Comparison of ENCODE assay signal across 8 cellular contexts in genomic region chr9:21392270-21392669, GRCh38. TPM values are rescaled to one million over a fixed set of nuclear protein-coding genes. Genes with fewer than 3 reads are reported as not detected.
DNase-seq lines count a peak whose midpoint lies in the region; ATAC-seq, FAIRE-seq and TF ChIP-seq lines count a peak whose summit lies in the region.

No MANE protein-coding gene starts in this region.

- ATAC-seq in DND-41 (ENCODE audit: insufficient read depth, low read depth) (peak; percentile 67; the same call in 2 of the 3 replicates), GM19372 (IDR thresholded peaks at IDR 0.05; ENCODE audit: low read depth, unreplicated experiment) (peak; percentile 85), HG03280 (IDR thresholded peaks at IDR 0.05; ENCODE audit: unreplicated experiment) (peak; percentile 93)
- peak; percentile 62 for ATAC-seq in activated CD8-positive, alpha-beta T cell treated with anti-CD3 and anti-CD28 coated beads, Interleukin-2, amount 10 ng/mL, durations not matched to agents 7 days and 5 days

- H3K4me3 ChIP-seq in DND-41 (ENCODE audit: low read depth in 1 of 2, low read length in 2 of 2) (no peak overlapping the region), trophoblast cell (ENCODE audit: low read depth, low read length) (no peak overlapping the region), ascending aorta (no peak overlapping the region)

- no peak for FAIRE-seq in D721Med (lab: Jason Lieb, UNC)

- H3K9ac ChIP-seq in DND-41 (ENCODE audit: low read depth, low read length) (no peak overlapping the region), trophoblast cell (ENCODE audit: low read length) (no peak overlapping the region)

- no peak overlapping the region for H3K4ac ChIP-seq in trophoblast cell (ENCODE audit: low read depth, low read length)

- no peak overlapping the region for H2BK120ac ChIP-seq in trophoblast cell (ENCODE audit: insufficient read depth, low read length, poor library complexity)

- TF ChIP-seq CTCF in DND-41 (IDR thresholded peaks at IDR 0.05; ENCODE audit: borderline replicate concordance, extremely low read depth, low read length, poor library complexity, severe bottlenecking) (peak; percentile 37), D721Med (IDR thresholded peaks at IDR 0.05; ENCODE audit: insufficient read depth, missing control alignments) (no peak), ascending aorta (IDR thresholded peaks at IDR 0.05) (no peak)

- H3K27ac Mint-ChIP-seq in activated CD8-positive, alpha-beta T cell treated with anti-CD3 and anti-CD28 coated beads, Interleukin-2, amount 10 ng/mL, durations not matched to agents 7 days and 5 days = no peak overlapping the region

- no peak overlapping the region for H2BK5ac ChIP-seq in trophoblast cell (ENCODE audit: low read depth, low read length, poor library complexity)

- H3K14ac ChIP-seq in trophoblast cell (ENCODE audit: low read length) = no peak overlapping the region

- peaks cover 5% of the 10 kb centered on the region for H3K4me1 Mint-ChIP-seq in activated CD8-positive, alpha-beta T cell treated with anti-CD3 and anti-CD28 coated beads, Interleukin-2, amount 10 ng/mL, durations not matched to agents 7 days and 5 days (ENCODE audit: low read depth)

- no peak overlapping the region for H4K91ac ChIP-seq in trophoblast cell (ENCODE audit: low read depth, low read length)

- H3K27me3 ChIP-seq in DND-41 (ENCODE audit: insufficient read depth, low read length, poor library complexity) (peaks cover 42% of the 10 kb centered on the region), trophoblast cell (ENCODE audit: insufficient read depth, low read length) (no peaks in the 10 kb centered on the region), ascending aorta (no peaks in the 10 kb centered on the region)

- H2AK5ac ChIP-seq in trophoblast cell (ENCODE audit: low read length) = no peak overlapping the region

- no peak overlapping the region for H4K8ac ChIP-seq in trophoblast cell (ENCODE audit: low read depth, low read length)

- no peak overlapping the region for H2BK12ac ChIP-seq in trophoblast cell (ENCODE audit: low read length)

- CTCF ChIA-PET in activated CD8-positive, alpha-beta T cell treated with anti-CD3 and anti-CD28 coated beads, Interleukin-2, amount 10 ng/mL, durations not matched to agents 7 days and 5 days (lab: Charles Lee) = interaction anchor here (0.7 to 2.3 kb wide), 11 partner anchors 10 to 197 kb away, joined by 3 to 12 read pairs (median 4); no protein-coding TSS in a partner anchor

- no peaks in the 10 kb centered on the region for H3K36me3 Mint-ChIP-seq in activated CD8-positive, alpha-beta T cell treated with anti-CD3 and anti-CD28 coated beads, Interleukin-2, amount 10 ng/mL, durations not matched to agents 7 days and 5 days (ENCODE audit: low read depth)

- H3K9me3 ChIP-seq in DND-41 (ENCODE audit: insufficient read depth, low read length, severe bottlenecking) (no peaks in the 10 kb centered on the region), trophoblast cell (ENCODE audit: insufficient read depth, low read depth, low read length) (no peaks in the 10 kb centered on the region), ascending aorta (no peaks in the 10 kb centered on the region)

- H2AFZ ChIP-seq in DND-41 (ENCODE audit: low read depth, low read length) (no peak overlapping the region), trophoblast cell (ENCODE audit: insufficient read depth, low read length, poor library complexity) (no peak overlapping the region)

- no peak overlapping the region for H3K18ac ChIP-seq in trophoblast cell (ENCODE audit: low read length)

- H3K9me3 Mint-ChIP-seq in activated CD8-positive, alpha-beta T cell treated with anti-CD3 and anti-CD28 coated beads, Interleukin-2, amount 10 ng/mL, durations not matched to agents 7 days and 5 days (ENCODE audit: insufficient read depth) = no peaks in the 10 kb centered on the region

- no peaks in the 10 kb centered on the region for H3K79me1 ChIP-seq in trophoblast cell (ENCODE audit: low read length)

- peaks cover 54% of the 10 kb centered on the region for H3K27me3 Mint-ChIP-seq in activated CD8-positive, alpha-beta T cell treated with anti-CD3 and anti-CD28 coated beads, Interleukin-2, amount 10 ng/mL, durations not matched to agents 7 days and 5 days (ENCODE audit: low read depth)

- no peaks in the 10 kb centered on the region for H4K20me1 ChIP-seq in DND-41 (ENCODE audit: insufficient read depth, low read length)

- H3K27ac ChIP-seq in DND-41 (ENCODE audit: low read length) (no peak overlapping the region), trophoblast cell (ENCODE audit: low read depth, low read length) (no peak overlapping the region), ascending aorta (no peak overlapping the region)

- H3K79me2 ChIP-seq in DND-41 (ENCODE audit: insufficient read depth, low read length) (no peaks in the 10 kb centered on the region), trophoblast cell (ENCODE audit: control insufficient read depth, insufficient read depth, low read length, poor library complexity) (no peaks in the 10 kb centered on the region)

- H3K4me2 ChIP-seq in DND-41 (ENCODE audit: insufficient read depth, low read length) = no peak overlapping the region
- H3K4me2 ChIP-seq in trophoblast cell (ENCODE audit: low read length) = no peak overlapping the region

- intact Hi-C loops in ascending aorta (cut with DNase I) = loop anchor here (10.0 kb wide), 1 partner anchor 163 kb away; no protein-coding TSS in a partner anchor

- WGBS in trophoblast cell (ENCODE audit: extremely low coverage, insufficient coverage, insufficient read length) = no CpG with 5 or more reads among the region's 6 CpGs

- no peaks in the 10 kb centered on the region for H3K36me3 ChIP-seq in DND-41 (ENCODE audit: insufficient read depth, low read length)
- H3K36me3 ChIP-seq in trophoblast cell (ENCODE audit: control insufficient read depth in 1 of 2, insufficient read depth in 2 of 2, low read length in 2 of 2) = no peaks in the 10 kb centered on the region
- no peaks in the 10 kb centered on the region for H3K36me3 ChIP-seq in ascending aorta

- peaks cover 9% of the 10 kb centered on the region for H3K4me1 ChIP-seq in DND-41 (ENCODE audit: insufficient read depth, low read length)
- H3K4me1 ChIP-seq in trophoblast cell (ENCODE audit: control insufficient read depth in 1 of 2, insufficient read depth in 2 of 2, low read length in 2 of 2) = no peaks in the 10 kb centered on the region
- H3K4me1 ChIP-seq in ascending aorta = no peaks in the 10 kb centered on the region

- no peak overlapping the region for H4K12ac ChIP-seq in trophoblast cell (ENCODE audit: low read depth, low read length)

- DNase-seq in DND-41 (no peak), trophoblast cell (peak; percentile 15 to 65), D721Med (ENCODE audit: insufficient read length, low spot score) (no peak), NCI-H1048 (lab: John Stamatoyannopoulos, UW) (no peak), ascending aorta (ENCODE audit: low spot score in 2 of 2) (no peak)
- no peak for DNase-seq in activated CD8-positive, alpha-beta T cell treated with anti-CD3 and anti-CD28 coated beads, Interleukin-2, amount 10 ng/mL, durations not matched to agents 7 days and 5 days

- no peak overlapping the region for H3K4me3 Mint-ChIP-seq in activated CD8-positive, alpha-beta T cell treated with anti-CD3 and anti-CD28 coated beads, Interleukin-2, amount 10 ng/mL, durations not matched to agents 7 days and 5 days

- POLR2A ChIA-PET in activated CD8-positive, alpha-beta T cell treated with anti-CD3 and anti-CD28 coated beads, Interleukin-2, amount 10 ng/mL, durations not matched to agents 7 days and 5 days (lab: Charles Lee) = no interaction called here

- H3K23ac ChIP-seq in trophoblast cell (ENCODE audit: low read length) = no peak overlapping the region

RNA-seq across cellular contexts. Expression of gene IFNA2, which starts 7.1 kb away (rescaled TPM):
- not detected for total RNA-seq in activated CD8-positive, alpha-beta T cell treated with anti-CD3 and anti-CD28 coated beads, Interleukin-2, amount 10 ng/mL, durations not matched to agents 7 days and 5 days
- polyA plus RNA-seq in trophoblast cell (2013) = 0.08 TPM in 1 of 2 replicates, not detected in the other
- not detected for total RNA-seq in ascending aorta

RNA-seq across cellular contexts. Expression of gene IFNA8, which starts 16.6 kb away (rescaled TPM):
- total RNA-seq in activated CD8-positive, alpha-beta T cell treated with anti-CD3 and anti-CD28 coated beads, Interleukin-2, amount 10 ng/mL, durations not matched to agents 7 days and 5 days = not detected
- not detected in 2 replicates for polyA plus RNA-seq in trophoblast cell (2013)
- not detected for total RNA-seq in ascending aorta

RNA-seq across cellular contexts. Expression of gene IFNA13, which starts 24.4 kb away (rescaled TPM):
- not detected for total RNA-seq in activated CD8-positive, alpha-beta T cell treated with anti-CD3 and anti-CD28 coated beads, Interleukin-2, amount 10 ng/mL, durations not matched to agents 7 days and 5 days
- polyA plus RNA-seq in trophoblast cell (2013) = not detected in 2 replicates
- not detected for total RNA-seq in ascending aorta

RNA-seq across cellular contexts. Expression of gene IFNA6, which starts 41.6 kb away (rescaled TPM):
- not detected for total RNA-seq in activated CD8-positive, alpha-beta T cell treated with anti-CD3 and anti-CD28 coated beads, Interleukin-2, amount 10 ng/mL, durations not matched to agents 7 days and 5 days
- polyA plus RNA-seq in trophoblast cell (2013) = not detected in 2 replicates
- not detected for total RNA-seq in ascending aorta

RNA-seq across cellular contexts. Expression of gene IFNA1, which starts 48.0 kb away (rescaled TPM):
- total RNA-seq in activated CD8-positive, alpha-beta T cell treated with anti-CD3 and anti-CD28 coated beads, Interleukin-2, amount 10 ng/mL, durations not matched to agents 7 days and 5 days = not detected
- 0.08 and 0.10 TPM in 2 replicates for polyA plus RNA-seq in trophoblast cell (2013)
- total RNA-seq in ascending aorta = not detected

Comparison
In these comparisons a context has a peak if more than half of its experiments do, and no peak if none do; other contexts are left out.
1. DNase-seq: peak in trophoblast cell (2 of 2); none in DND-41 (single experiment), activated CD8-positive, alpha-beta T cell treated with anti-CD3 and anti-CD28 coated beads, Interleukin-2, amount 10 ng/mL, durations not matched to agents 7 days and 5 days (single experiment), D721Med (single experiment), NCI-H1048 (single experiment) and ascending aorta (0 of 2).
2. Peak in every context shown above with its lines, with median percentiles within 50 percentile points of each other: ATAC-seq.